Comparison of ENCODE assay signal across 10 cellular contexts in the genomic region with DNA sequence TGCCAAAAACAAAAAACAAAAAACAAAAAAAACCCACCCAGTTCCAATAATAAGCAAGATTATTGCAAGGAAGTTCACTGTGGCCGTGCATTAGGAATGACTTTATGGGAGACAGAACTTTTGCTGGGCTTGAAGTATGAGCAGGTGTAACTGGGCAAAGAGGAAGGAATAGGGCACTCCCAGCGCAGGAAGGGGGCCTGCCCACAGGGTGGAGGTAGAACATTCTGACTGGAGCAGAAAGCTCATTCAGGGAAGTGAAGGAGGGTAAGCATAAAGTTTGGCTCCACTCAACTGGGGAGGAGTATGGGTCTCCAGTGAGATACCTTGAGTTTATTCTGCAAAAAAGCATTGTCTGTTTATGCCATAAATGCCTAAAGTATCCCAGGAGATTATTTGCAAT. TPM values are rescaled to one million over a fixed set of nuclear protein-coding genes. Genes with fewer than 3 reads are reported as not detected.
DNase-seq lines count a peak whose midpoint lies in the region; ATAC-seq, FAIRE-seq and TF ChIP-seq lines count a peak whose summit lies in the region.
"Had no signal": no experiment of that assay in that cellular context is flagged by ENCODE, and none has a peak within 500 bp of the region (broad histone marks: within the 10 kb centered on the region; RNA-seq: fewer than 3 reads in every experiment).

No MANE protein-coding gene starts in this region.

- peaks cover 14% of the 10 kb centered on the region for H3K9me3 Mint-ChIP-seq in nephron progenitor cell

- no peak overlapping the region for H3K9ac ChIP-seq in KMS-11

- no peak overlapping the region for H3K27ac Mint-ChIP-seq in nephron progenitor cell

- FAIRE-seq in frontal cortex (lab: Jason Lieb, UNC): no peak

- no peak overlapping the region for H3K4me2 ChIP-seq in KMS-11

- H3K27ac ChIP-seq in KMS-11 (no peak overlapping the region), WERI-Rb-1 (no peak overlapping the region)
- H3K27ac ChIP-seq: neutrophil had no signal

- H2AFZ ChIP-seq in KMS-11 (ENCODE audit: low read depth): no peak overlapping the region

- no peaks in the 10 kb centered on the region for H3K36me3 ChIP-seq in KMS-11 (ENCODE audit: insufficient read depth)
- H3K36me3 ChIP-seq in WERI-Rb-1: no peaks in the 10 kb centered on the region
- H3K36me3 ChIP-seq: neutrophil had no signal

- peak; percentile 44 for DNase-seq in DMS53 (lab: John Stamatoyannopoulos, UW)
- DNase-seq in DMS53 treated with DMSO at 0.1 percent for 48 hours (lab: John Stamatoyannopoulos, UW; ENCODE audit: unreplicated experiment): no peak
- peak; percentile 55 for DNase-seq in WERI-Rb-1
- DNase-seq in nephron progenitor cell: peak; percentile 9
- DNase-seq in left lobe of liver (ENCODE audit: low spot score): no peak
- DNase-seq in frontal cortex (ENCODE audit: low spot score in 2 of 2): no peak
- no peak for DNase-seq in mesenteric fat pad (ENCODE audit: low spot score)
- DNase-seq: T-helper 9 cell had no signal

- H3K9me3 ChIP-seq in WERI-Rb-1 (ENCODE audit: severe bottlenecking): no peaks in the 10 kb centered on the region
- H3K9me3 ChIP-seq: neutrophil had no signal

- no peak overlapping the region for H3K4me3 Mint-ChIP-seq in nephron progenitor cell

- H3K4me1 Mint-ChIP-seq in nephron progenitor cell: peaks cover 20% of the 10 kb centered on the region

- no peaks in the 10 kb centered on the region for H3K36me3 Mint-ChIP-seq in nephron progenitor cell (ENCODE audit: low read depth)

- H3K27me3 Mint-ChIP-seq in nephron progenitor cell (ENCODE audit: low read depth, poor library complexity): peaks cover 13% of the 10 kb centered on the region

- no peaks in the 10 kb centered on the region for H3K79me2 ChIP-seq in KMS-11 (ENCODE audit: insufficient read depth, low read depth)

- ATAC-seq in left lobe of liver: no peak

- no peaks in the 10 kb centered on the region for H4K20me1 ChIP-seq in KMS-11 (ENCODE audit: insufficient read depth)

- no peak overlapping the region for H3K4me3 ChIP-seq in KMS-11 (IDR thresholded peaks at IDR 0.05; ENCODE audit: insufficient read depth, low read depth, low read length)
- H3K4me3 ChIP-seq in WERI-Rb-1 (ENCODE audit: low read depth, low read length): no peak overlapping the region

- TF ChIP-seq CTCF in KMS-11 (conservative IDR thresholded peaks at IDR 0.05; ENCODE audit: low read depth, low read length): peak; percentile 27; the same call in 1 of the 2 replicates
- TF ChIP-seq CTCF in WERI-Rb-1 (IDR thresholded peaks at IDR 0.05; ENCODE audit: low read depth, low read length): peak; percentile 78
- no peak for TF ChIP-seq CTCF in nephron progenitor cell (IDR thresholded peaks at IDR 0.05)

- H3K4me1 ChIP-seq in KMS-11 (ENCODE audit: low read depth, poor library complexity, severe bottlenecking): peaks cover under 1% of the 10 kb centered on the region

- H3K27me3 ChIP-seq in KMS-11 (ENCODE audit: insufficient read depth, low read depth): no peaks in the 10 kb centered on the region
- H3K27me3 ChIP-seq in WERI-Rb-1 (ENCODE audit: insufficient read depth, low read depth, severe bottlenecking): no peaks in the 10 kb centered on the region
- H3K27me3 ChIP-seq: neutrophil had no signal

RNA-seq across cellular contexts. Expression of a gene that starts 42.1 kb away (rescaled TPM):
- total RNA-seq in left lobe of liver (0.73 TPM), frontal cortex (4.1 TPM), mesenteric fat pad (1.4 TPM)

Comparison
In these comparisons a context has a peak if more than half of its experiments do, and no peak if none do; other contexts are left out.
1. DNase-seq: peak in DMS53 (single experiment), WERI-Rb-1 (single experiment) and nephron progenitor cell (single experiment); none in DMS53 treated with DMSO at 0.1 percent for 48 hours (single experiment), left lobe of liver (single experiment), frontal cortex (0 of 2) and mesenteric fat pad (single experiment).